8 cellular contexts compared by ENCODE assay signal in genomic region chr12:30754383-30754749, GRCh38. TPM values are rescaled to one million over a fixed set of nuclear protein-coding genes. Genes with fewer than 3 reads are reported as not detected.
DNase-seq lines count a peak whose midpoint lies in the region; ATAC-seq, FAIRE-seq and TF ChIP-seq lines count a peak whose summit lies in the region.

No MANE protein-coding gene starts in this region.

- peak overlapping the region; percentile 68 for H3K4me2 ChIP-seq in GM12878 (ENCODE audit: control insufficient read depth, insufficient read depth)
- H3K4me2 ChIP-seq in mesendoderm (ENCODE audit: low read length): peak overlapping the region; percentile 86

- H2AK5ac ChIP-seq in mesendoderm (ENCODE audit: low read length): peak overlapping the region; percentile 62

- peak overlapping the region; percentile 92 for H2AFZ ChIP-seq in GM12878 (ENCODE audit: control insufficient read depth, low read depth, low read length)

- H4K5ac ChIP-seq in mesendoderm (ENCODE audit: low read length): no peak overlapping the region

- H3K27ac ChIP-seq in HL-60 (replicated peaks) (no peak overlapping the region), GM12878 (ENCODE audit: control insufficient read depth, insufficient read depth) (0 out of 2 replicates have a peak overlapping the region, but pooled peaks have one; percentile 50), mesendoderm (ENCODE audit: low read depth, low read length) (peak overlapping the region; percentile 96), vagina (peak overlapping the region; percentile 83)

- H3K79me1 ChIP-seq in mesendoderm (ENCODE audit: low read length): peaks cover 4% of the 10 kb centered on the region

- in situ Hi-C loops in GM12878 (cut with MboI): no loop called here

- BruUV-seq in GM12878 (replicated peaks; lab: Mats Ljungman, UMichigan): no TSS peak

- H3K4me3 ChIP-seq in HL-60 (replicated peaks; ENCODE audit: insufficient read depth, low read length): peak overlapping the region; percentile 86
- peak overlapping the region; percentile 90 for H3K4me3 ChIP-seq in GM12878
- H3K4me3 ChIP-seq in mesendoderm (ENCODE audit: low read length): peak overlapping the region; percentile 91
- peak overlapping the region; percentile 70 to 88 for H3K4me3 ChIP-seq in vagina

- FAIRE-seq in GM12878 (lab: Jason Lieb, UNC): no peak

- no peaks in the 10 kb centered on the region for H3K79me2 ChIP-seq in GM12878 (ENCODE audit: control insufficient read depth, insufficient read depth, low read length)
- H3K79me2 ChIP-seq in mesendoderm (ENCODE audit: control insufficient read depth, insufficient read depth, low read length): peaks cover 35% of the 10 kb centered on the region

- no peak for ATAC-seq in GM12878

- no peaks in the 10 kb centered on the region for H3K36me3 Mint-ChIP-seq in activated CD4-positive, alpha-beta T cell treated with anti-CD3 and anti-CD28 coated beads, Interleukin-2, amount 10 ng/mL, durations not matched to agents 24 days and 14 days (ENCODE audit: low read depth)

- TF ChIP-seq CTCF in HL-60 (IDR thresholded peaks at IDR 0.05; ENCODE audit: insufficient read depth, low read length) (no peak), GM12878 (IDR thresholded peaks at IDR 0.05 in 2 of 3, conservative IDR thresholded peaks at IDR 0.05 in 1 of 3; ENCODE audit: control insufficient read depth in 2 of 3, extremely low read depth in 1 of 3, insufficient read depth in 1 of 3, low read depth in 3 of 3, low read length in 3 of 3) (no peak), vagina (IDR thresholded peaks at IDR 0.05) (no peak)

- TF ChIP-seq RAD21 in GM12878 (IDR thresholded peaks at IDR 0.05; ENCODE audit: insufficient read depth, low read depth, low read length): no peak

- H3K23ac ChIP-seq in mesendoderm (ENCODE audit: low read length): peak overlapping the region; percentile 76

- peak overlapping the region; percentile 82 for H3K18ac ChIP-seq in mesendoderm (ENCODE audit: low read length)

- H2BK5ac ChIP-seq in mesendoderm (ENCODE audit: low read length): peak overlapping the region; percentile 32

- TF ChIP-seq EP300 in GM12878 (IDR thresholded peaks at IDR 0.05; ENCODE audit: borderline replicate concordance in 1 of 2, control insufficient read depth in 1 of 2, low read depth in 2 of 2, low read length in 2 of 2): no peak

- intact Hi-C loops in activated CD4-positive, alpha-beta T cell treated with anti-CD3 and anti-CD28 coated beads, Interleukin-2, amount 10 ng/mL, durations not matched to agents 24 days and 14 days (cut with micrococcal nuclease): loop anchor here (2.0 kb wide), 3 partner anchors 318 to 1374 kb away; partner anchors contain the start of genes DDX11, ERGIC2 and SINHCAF
- intact Hi-C loops in GM12878 (cut with micrococcal nuclease; ENCODE audit: unreplicated experiment): loop anchor here (2.0 kb wide), 2 partner anchors 52 to 60 kb away; partner anchors contain the start of gene IPO8
- intact Hi-C loops in vagina (cut with DNase I): no loop called here

- H2BK120ac ChIP-seq in mesendoderm (ENCODE audit: low read depth, low read length): peak overlapping the region; percentile 15

- POLR2A ChIA-PET in GM12878 (lab: Charles Lee): interaction anchor here (1.0 to 2.0 kb wide), 3 partner anchors 59 to 64 kb away, joined by 3 to 5 read pairs (median 4); partner anchors contain the start of gene IPO8

- RAD21 ChIA-PET in GM12878 (lab: Charles Lee; ENCODE audit: unreplicated experiment): interaction anchor here (0.7 to 1.9 kb wide), 6 partner anchors 40 to 98 kb away, joined by 3 to 9 read pairs (median 4); no protein-coding TSS in a partner anchor

- H3K27ac Mint-ChIP-seq in activated CD4-positive, alpha-beta T cell treated with anti-CD3 and anti-CD28 coated beads, Interleukin-2, amount 10 ng/mL, durations not matched to agents 24 days and 14 days: peak overlapping the region; percentile 67

- H3K9ac ChIP-seq in GM12878 (ENCODE audit: control insufficient read depth, insufficient read depth, low read length): peak overlapping the region; percentile 56
- H3K9ac ChIP-seq in mesendoderm (ENCODE audit: low read length): peak overlapping the region; percentile 96

- peaks cover 8% of the 10 kb centered on the region for H3K27me3 Mint-ChIP-seq in activated CD4-positive, alpha-beta T cell treated with anti-CD3 and anti-CD28 coated beads, Interleukin-2, amount 10 ng/mL, durations not matched to agents 24 days and 14 days

- no peaks in the 10 kb centered on the region for H4K20me1 ChIP-seq in GM12878 (ENCODE audit: control insufficient read depth, insufficient read depth)

- H3K4ac ChIP-seq in mesendoderm (ENCODE audit: low read depth, low read length): peak overlapping the region; percentile 50

- H3K4me3 Mint-ChIP-seq in activated CD4-positive, alpha-beta T cell treated with anti-CD3 and anti-CD28 coated beads, Interleukin-2, amount 10 ng/mL, durations not matched to agents 24 days and 14 days: peak overlapping the region; percentile 91

- H3K9me3 ChIP-seq in GM12878 (replicated peaks; ENCODE audit: control insufficient read depth, insufficient read depth, low read length) (no peaks in the 10 kb centered on the region), vagina (no peaks in the 10 kb centered on the region)

- DNase-seq in activated CD4-positive, alpha-beta T cell treated with anti-CD3 and anti-CD28 coated beads, Interleukin-2, amount 10 ng/mL, durations not matched to agents 24 days and 14 days: no peak
- DNase-seq in activated CD4-positive, alpha-beta T cell treated with anti-CD3 and anti-CD28 coated beads for 48 hours: no peak
- DNase-seq in HL-60 (ENCODE audit: low read depth in 1 of 2, low spot score in 1 of 2) (no peak), GM12878 (ENCODE audit: low read depth, low spot score) (no peak), mesendoderm (no peak), vagina (ENCODE audit: extremely low spot score in 2 of 2) (no peak), NCI-H1694 treated with DMSO at 0.1 percent for 48 hours (lab: John Stamatoyannopoulos, UW) (no peak), NCI-H1417 treated with DMSO at 0.1 percent for 48 hours (lab: John Stamatoyannopoulos, UW) (no peak)

- H3K36me3 ChIP-seq in GM12878 (ENCODE audit: control insufficient read depth in 2 of 2, insufficient read depth in 2 of 2, low read length in 1 of 2) (no peaks in the 10 kb centered on the region), mesendoderm (ENCODE audit: control insufficient read depth, insufficient read depth, low read length) (no peaks in the 10 kb centered on the region), vagina (no peaks in the 10 kb centered on the region)

- 1% methylated on average over 31 of the region's 40 CpGs for WGBS in GM12878 (ENCODE audit: insufficient coverage, insufficient replicate concordance, low lambda C conversion rate, missing lambda C conversion rate)
- WGBS in mesendoderm (ENCODE audit: extremely low coverage, insufficient coverage, low lambda C conversion rate): no CpG with 5 or more reads among the region's 40 CpGs

- CTCF ChIA-PET in GM12878 (lab: Yijun Ruan, JAX): interaction anchor here (0.9 to 3.0 kb wide), 10 partner anchors 10 to 1003 kb away, joined by 3 to 17 read pairs (median 4); partner anchors contain the start of gene IPO8

- H3K4me1 Mint-ChIP-seq in activated CD4-positive, alpha-beta T cell treated with anti-CD3 and anti-CD28 coated beads, Interleukin-2, amount 10 ng/mL, durations not matched to agents 24 days and 14 days: peaks cover 22% of the 10 kb centered on the region

- H3K4me1 ChIP-seq in GM12878 (ENCODE audit: control insufficient read depth, insufficient read depth, low read length) (peaks cover 6% of the 10 kb centered on the region; the same call in 1 of the 2 replicates), mesendoderm (ENCODE audit: control insufficient read depth, low read depth, low read length) (peaks cover 4% of the 10 kb centered on the region), vagina (peaks cover 13% of the 10 kb centered on the region)

- no peak for TF ChIP-seq POLR2A in GM12878 (IDR thresholded peaks at IDR 0.05; ENCODE audit: low read depth, low read length)
- TF ChIP-seq POLR2A in vagina (IDR thresholded peaks at IDR 0.05): no peak

- SMC1A ChIA-PET in GM12878 (lab: Charles Lee; ENCODE audit: uncharacterized antibody, unreplicated experiment): interaction anchor here (0.6 to 3.0 kb wide), 6 partner anchors 10 to 93 kb away, joined by 3 to 23 read pairs (median 6); partner anchors contain the start of gene IPO8

- peak overlapping the region; percentile 95 for H3K56ac ChIP-seq in mesendoderm (ENCODE audit: low read length)

- H2BK15ac ChIP-seq in mesendoderm (replicated peaks; ENCODE audit: low read depth): no peak overlapping the region

- H4K8ac ChIP-seq in mesendoderm (ENCODE audit: low read depth, low read length): no peak overlapping the region

- no peaks in the 10 kb centered on the region for H3K9me3 Mint-ChIP-seq in activated CD4-positive, alpha-beta T cell treated with anti-CD3 and anti-CD28 coated beads, Interleukin-2, amount 10 ng/mL, durations not matched to agents 24 days and 14 days

- H3K27me3 ChIP-seq in HL-60 (ENCODE audit: insufficient read depth, poor library complexity, severe bottlenecking) (no peaks in the 10 kb centered on the region), GM12878 (replicated peaks in 1 of 2; ENCODE audit: control insufficient read depth in 2 of 2, insufficient read depth in 2 of 2, low read length in 1 of 2) (no peaks in the 10 kb centered on the region), mesendoderm (ENCODE audit: insufficient read depth, low read length, poor library complexity) (no peaks in the 10 kb centered on the region), vagina (no peaks in the 10 kb centered on the region)

RNA-seq across cellular contexts. Expression of gene CAPRIN2, which starts 0.4 kb away (rescaled TPM):
- total RNA-seq in activated CD4-positive, alpha-beta T cell treated with anti-CD3 and anti-CD28 coated beads, Interleukin-2, amount 10 ng/mL, durations not matched to agents 24 days and 14 days: 8.6 and 12.2 TPM in 2 replicates
- total RNA-seq in GM12878 (2013; cell fraction: nucleolus; rRNA removed): 42.7 and 50.6 TPM in 2 replicates
- total RNA-seq in GM12878 (2014; rRNA removed) (7.0 and 8.3 TPM in 2 replicates), GM12878 (2014; rRNA removed; fragmentation: Illumina TruSeq; extraction: Trizol) (10.2 and 11.5 TPM in 2 replicates), GM12878 (2021) (7.7 TPM in 2 replicates), vagina (41.3 TPM)
- polyA plus RNA-seq in GM12878 (2011; ENCODE audit: low read depth): 5.4 TPM
- polyA plus RNA-seq in GM12878 (2011; rRNA removed) (9.0 and 12.4 TPM in 2 replicates), GM12878 (2014; fragmentation: Illumina TruSeq; extraction: Trizol) (13.6 and 18.9 TPM in 2 replicates), GM12878 (2014; fragmentation: Nextera tagmentation; extraction: Ambion mirVana) (1 to 10 TPM; 1.2 to 3.0 TPM), GM12878 (2014; rRNA removed) (9.4 and 11.7 TPM in 2 replicates), GM12878 (2016; fragmentation: Nextera tagmentation; extraction: Ambion mirVana) (1 to 10 TPM; 5.9 to 8.2 TPM)
- 5.3 and 5.6 TPM in 2 replicates for polyA plus RNA-seq in GM12878 (2011; cell fraction: cytosol; rRNA removed)
- 27.0 and 31.5 TPM in 2 replicates for polyA plus RNA-seq in GM12878 (2011; cell fraction: nucleus; rRNA removed)
- polyA plus RNA-seq in GM12878 (2012): 5.3 and 7.6 TPM in 2 replicates
- polyA minus RNA-seq in GM12878 (2011; rRNA and poly(A)+ RNA removed): 5.4 and 5.6 TPM in 2 replicates
- polyA minus RNA-seq in GM12878 (2011; cell fraction: cytosol; rRNA and poly(A)+ RNA removed): 3.5 and 5.3 TPM in 2 replicates
- 10.1 and 10.3 TPM in 2 replicates for polyA minus RNA-seq in GM12878 (2011; cell fraction: nucleus; rRNA and poly(A)+ RNA removed)
- 22.2 TPM for polyA plus RNA-seq in mesendoderm (2013, experiment 1 of 2)
- polyA plus RNA-seq in mesendoderm (2013, experiment 2 of 2): 21.9 TPM

RNA-seq across cellular contexts. Expression of gene IPO8, which starts 58.7 kb away (rescaled TPM):
- 41.3 and 45.9 TPM in 2 replicates for total RNA-seq in activated CD4-positive, alpha-beta T cell treated with anti-CD3 and anti-CD28 coated beads, Interleukin-2, amount 10 ng/mL, durations not matched to agents 24 days and 14 days
- total RNA-seq in GM12878 (2013; cell fraction: nucleolus; rRNA removed): 52.7 and 64.5 TPM in 2 replicates
- total RNA-seq in GM12878 (2014; rRNA removed) (16.0 and 16.2 TPM in 2 replicates), GM12878 (2014; rRNA removed; fragmentation: Illumina TruSeq; extraction: Trizol) (31.3 and 33.1 TPM in 2 replicates), GM12878 (2021) (38.5 and 42.2 TPM in 2 replicates), vagina (21.4 TPM)
- polyA plus RNA-seq in GM12878 (2011; ENCODE audit: low read depth): 12.5 TPM
- polyA plus RNA-seq in GM12878 (2011; rRNA removed) (13.8 and 20.9 TPM in 2 replicates), GM12878 (2014; fragmentation: Illumina TruSeq; extraction: Trizol) (29.8 and 34.9 TPM in 2 replicates), GM12878 (2014; fragmentation: Nextera tagmentation; extraction: Ambion mirVana) (10 to 100 TPM in 1 of 2 experiments, 1 to 10 TPM in 1; 6.9 to 10.2 TPM), GM12878 (2014; rRNA removed) (16.9 and 19.8 TPM in 2 replicates), GM12878 (2016; fragmentation: Nextera tagmentation; extraction: Ambion mirVana) (10 to 100 TPM; 13.5 to 14.2 TPM)
- 7.8 and 11.4 TPM in 2 replicates for polyA plus RNA-seq in GM12878 (2011; cell fraction: cytosol; rRNA removed)
- 11.8 and 14.0 TPM in 2 replicates for polyA plus RNA-seq in GM12878 (2011; cell fraction: nucleus; rRNA removed)
- 16.1 and 18.8 TPM in 2 replicates for polyA plus RNA-seq in GM12878 (2012)
- polyA minus RNA-seq in GM12878 (2011; rRNA and poly(A)+ RNA removed): 22.0 and 52.3 TPM in 2 replicates
- polyA minus RNA-seq in GM12878 (2011; cell fraction: cytosol; rRNA and poly(A)+ RNA removed): 12.2 and 17.5 TPM in 2 replicates
- polyA minus RNA-seq in GM12878 (2011; cell fraction: nucleus; rRNA and poly(A)+ RNA removed): 17.8 and 29.1 TPM in 2 replicates
- 23.4 TPM for polyA plus RNA-seq in mesendoderm (2013, experiment 1 of 2)
- polyA plus RNA-seq in mesendoderm (2013, experiment 2 of 2): 26.6 TPM
